In genomic region chr1:162497723-162498441, GRCh38 we compare ENCODE assay signal across 1 cellular context.
TF ChIP-seq lines count a peak whose summit lies in the region.

TSS of gene UHMK1 (plus strand) at chr1:162497818. CDS start at chr1:162498001, 183 bp downstream.

TF ChIP-seq in HepG2, 621 proteins besides CTCF, POLR2A, EP300 and RAD21 (continued from another document and continues in another):
- TF ChIP-seq ZNF281 (CRISPR knock-in tag; IDR thresholded peaks at IDR 0.05; ENCODE audit: borderline replicate concordance) (no peak), FOXO1 (CRISPR knock-in tag; IDR thresholded peaks at IDR 0.05) (no peak), ZNF136 (CRISPR knock-in tag; IDR thresholded peaks at IDR 0.05; ENCODE audit: low read depth) (no peak), ZEB1 (IDR thresholded peaks at IDR 0.05; ENCODE audit: insufficient replicate concordance, low read depth) (no peak), YEATS4 (CRISPR knock-in tag; IDR thresholded peaks at IDR 0.05; ENCODE audit: borderline replicate concordance) (no peak; the same call in 1 of the 2 replicates), ZNF720 (CRISPR knock-in tag; IDR thresholded peaks at IDR 0.05) (no peak), ARID2 (CRISPR knock-in tag; IDR thresholded peaks at IDR 0.05; ENCODE audit: borderline replicate concordance) (no peak), GPN1 (CRISPR knock-in tag; IDR thresholded peaks at IDR 0.05; ENCODE audit: borderline replicate concordance) (no peak), ZNF674 (CRISPR knock-in tag; IDR thresholded peaks at IDR 0.05; ENCODE audit: low read depth) (no peak), ZNF12 (CRISPR knock-in tag; IDR thresholded peaks at IDR 0.05) (no peak), ZNF589 (CRISPR knock-in tag; conservative IDR thresholded peaks at IDR 0.05) (no peak), NFYC (CRISPR knock-in tag; IDR thresholded peaks at IDR 0.05) (peak; percentile 58), ZFP36 (IDR thresholded peaks at IDR 0.05; ENCODE audit: borderline replicate concordance, low read depth, low read length, partially characterized antibody) (no peak), LRRFIP1 (CRISPR knock-in tag; conservative IDR thresholded peaks at IDR 0.05) (no peak), ZKSCAN1 (IDR thresholded peaks at IDR 0.05; ENCODE audit: low read length) (no peak), LBX2 (CRISPR knock-in tag; IDR thresholded peaks at IDR 0.05; ENCODE audit: borderline replicate concordance) (peak; percentile 47; the same call in 1 of the 2 replicates), NKX3-1 (CRISPR knock-in tag; IDR thresholded peaks at IDR 0.05) (0 out of 2 replicates have a peak, but pooled peaks have one; percentile 35), FLYWCH1 (CRISPR knock-in tag; IDR thresholded peaks at IDR 0.05) (no peak), CREM (IDR thresholded peaks at IDR 0.05) (no peak), CREM (CRISPR knock-in tag; IDR thresholded peaks at IDR 0.05) (no peak), ZMYM2 (CRISPR knock-in tag; IDR thresholded peaks at IDR 0.05) (no peak), TOPORS (CRISPR knock-in tag; IDR thresholded peaks at IDR 0.05) (no peak), ZNF629 (CRISPR knock-in tag; conservative IDR thresholded peaks at IDR 0.05) (no peak), MAFK (conservative IDR thresholded peaks at IDR 0.05 in 1 of 2, IDR thresholded peaks at IDR 0.05 in 1 of 2; ENCODE audit: low read length in 2 of 2) (no peak), DZIP1 (CRISPR knock-in tag; IDR thresholded peaks at IDR 0.05) (0 out of 2 replicates have a peak, but pooled peaks have one; percentile 58), NFE2 (CRISPR knock-in tag; IDR thresholded peaks at IDR 0.05) (no peak), ZNF280B (CRISPR knock-in tag; IDR thresholded peaks at IDR 0.05; ENCODE audit: borderline replicate concordance) (peak; percentile 49; the same call in 1 of the 2 replicates), TFAP4 (IDR thresholded peaks at IDR 0.05; ENCODE audit: borderline replicate concordance, low read depth) (no peak), ATF5 (CRISPR knock-in tag; IDR thresholded peaks at IDR 0.05; ENCODE audit: low read depth) (0 out of 2 replicates have a peak, but pooled peaks have one; percentile 46), ZNF207 (IDR thresholded peaks at IDR 0.05; ENCODE audit: borderline replicate concordance) (no peak), ZNF530 (CRISPR knock-in tag; IDR thresholded peaks at IDR 0.05; ENCODE audit: low read depth) (no peak), SMARCE1 (IDR thresholded peaks at IDR 0.05; ENCODE audit: borderline replicate concordance) (no peak), KDM5A (IDR thresholded peaks at IDR 0.05; ENCODE audit: borderline replicate concordance, low read length) (peak; percentile 94), ZBTB8A (CRISPR knock-in tag; IDR thresholded peaks at IDR 0.05; ENCODE audit: borderline replicate concordance, low read depth) (0 out of 2 replicates have a peak, but pooled peaks have one; percentile 78), PAF1 (CRISPR knock-in tag; IDR thresholded peaks at IDR 0.05) (no peak), NFE2L2 (IDR thresholded peaks at IDR 0.05; ENCODE audit: low read length) (no peak), SNAPC4 (CRISPR knock-in tag; IDR thresholded peaks at IDR 0.05) (no peak), HNRNPK (IDR thresholded peaks at IDR 0.05; ENCODE audit: low read depth, low read length, poor library complexity, severe bottlenecking) (no peak), XBP1 (CRISPR knock-in tag; IDR thresholded peaks at IDR 0.05) (no peak), GTF2F1 (IDR thresholded peaks at IDR 0.05; ENCODE audit: low read length) (no peak), ZNF562 (CRISPR knock-in tag; IDR thresholded peaks at IDR 0.05; ENCODE audit: borderline replicate concordance) (no peak), KLF12 (CRISPR knock-in tag; IDR thresholded peaks at IDR 0.05; ENCODE audit: borderline replicate concordance) (peak; percentile 69; the same call in 1 of the 2 replicates), RBAK (CRISPR knock-in tag; IDR thresholded peaks at IDR 0.05) (no peak), CBFB (CRISPR knock-in tag; IDR thresholded peaks at IDR 0.05) (peak; percentile 64; the same call in 1 of the 2 replicates), ZSCAN5A (CRISPR knock-in tag; IDR thresholded peaks at IDR 0.05; ENCODE audit: borderline replicate concordance) (no peak)
